In genomic region chr14:100440207-100440631, GRCh38 we compare ENCODE assay signal across 8 cellular contexts.
DNase-seq lines count a peak whose midpoint lies in the region; ATAC-seq and TF ChIP-seq lines count a peak whose summit lies in the region.

No MANE protein-coding gene starts in this region.

- peaks cover 50% of the 10 kb centered on the region for H3K4me1 ChIP-seq in skeletal muscle satellite cell (ENCODE audit: control insufficient read depth, insufficient read depth, low read length)

- no peak for ATAC-seq in GM21619 (IDR thresholded peaks at IDR 0.05; ENCODE audit: unreplicated experiment)

- H3K36me3 ChIP-seq in skeletal muscle satellite cell (ENCODE audit: insufficient read depth, low read length), result no peaks in the 10 kb centered on the region

- no peak overlapping the region for H3K4me3 ChIP-seq in skeletal muscle satellite cell (ENCODE audit: low read length)

- H3K9me3 ChIP-seq in skeletal muscle satellite cell (replicated peaks; ENCODE audit: low read length), result no peaks in the 10 kb centered on the region

- DNase-seq in CD1c-positive myeloid dendritic cell (ENCODE audit: extremely low spot score) (peak; percentile 32), HFFc6 (no peak), OCI-M2 (lab: John Stamatoyannopoulos, UW; ENCODE audit: unreplicated experiment) (peak; percentile 83), MCF 10A (ENCODE audit: unreplicated experiment) (peak; percentile 89), iPS-NIHi11 (ENCODE audit: low spot score) (peak; percentile 86), SIG-M5 (lab: John Stamatoyannopoulos, UW) (no peak)

- H3K4me3 Mint-ChIP-seq in HFFc6 (peak overlapping the region; percentile 22), MCF 10A (ENCODE audit: unreplicated experiment) (peak overlapping the region; percentile 48)

- intact Hi-C loops in MCF 10A (cut with micrococcal nuclease), result loop anchor here (1.0 to 2.0 kb wide), 2 partner anchors 205 to 461 kb away; no protein-coding TSS in a partner anchor

- BruUV-seq in MCF 10A (replicated peaks; lab: Mats Ljungman, UMichigan), result no TSS peak

- peak overlapping the region; percentile 53 for H3K4me2 ChIP-seq in skeletal muscle satellite cell (ENCODE audit: low read length)

- peaks cover 5% of the 10 kb centered on the region for H3K27me3 Mint-ChIP-seq in HFFc6 (ENCODE audit: insufficient read depth)
- no peaks in the 10 kb centered on the region for H3K27me3 Mint-ChIP-seq in MCF 10A (ENCODE audit: insufficient read depth, unreplicated experiment)

- H3K36me3 Mint-ChIP-seq in HFFc6 (ENCODE audit: low read depth), result no peaks in the 10 kb centered on the region
- H3K36me3 Mint-ChIP-seq in MCF 10A (ENCODE audit: insufficient read depth, unreplicated experiment), result peaks cover 5% of the 10 kb centered on the region

- TF ChIP-seq CTCF in HFFc6 (IDR thresholded peaks at IDR 0.05) (peak; percentile 66), MCF 10A (IDR thresholded peaks at IDR 0.05; ENCODE audit: unreplicated experiment) (peak; percentile 85)

- H3K9me3 Mint-ChIP-seq in HFFc6 (no peaks in the 10 kb centered on the region), MCF 10A (ENCODE audit: unreplicated experiment) (no peaks in the 10 kb centered on the region)

- H3K27me3 ChIP-seq in skeletal muscle satellite cell (ENCODE audit: control insufficient read depth, insufficient read depth, low read length), result no peaks in the 10 kb centered on the region

- H3K27ac Mint-ChIP-seq in HFFc6 (peak overlapping the region; percentile 71), MCF 10A (ENCODE audit: low read depth, unreplicated experiment) (peak overlapping the region; percentile 87)

- CTCF ChIA-PET in MCF 10A (lab: Yijun Ruan, JAX), result interaction anchor here (0.6 to 8.9 kb wide), 27 partner anchors 10 to 1224 kb away, joined by 3 to 81 read pairs (median 4); no protein-coding TSS in a partner anchor

- H3K4me1 Mint-ChIP-seq in HFFc6 (ENCODE audit: low read depth) (peaks cover 78% of the 10 kb centered on the region), MCF 10A (ENCODE audit: insufficient read depth, unreplicated experiment) (peaks cover 23% of the 10 kb centered on the region)

- POLR2A ChIA-PET in MCF 10A (lab: Yijun Ruan, JAX), result interaction anchor here (0.6 to 3.6 kb wide), 10 partner anchors 23 to 1004 kb away, joined by 3 to 33 read pairs (median 3); no protein-coding TSS in a partner anchor

- peak overlapping the region; percentile 59 for H3K9ac ChIP-seq in skeletal muscle satellite cell (ENCODE audit: low read depth, low read length)

Comparison
In these comparisons a context has a peak if more than half of its experiments do, and no peak if none do; other contexts are left out.
1. DNase-seq: peak in CD1c-positive myeloid dendritic cell (single experiment), OCI-M2 (single experiment), MCF 10A (single experiment) and iPS-NIHi11 (single experiment); none in HFFc6 (single experiment) and SIG-M5 (single experiment).